In the genomic region with DNA sequence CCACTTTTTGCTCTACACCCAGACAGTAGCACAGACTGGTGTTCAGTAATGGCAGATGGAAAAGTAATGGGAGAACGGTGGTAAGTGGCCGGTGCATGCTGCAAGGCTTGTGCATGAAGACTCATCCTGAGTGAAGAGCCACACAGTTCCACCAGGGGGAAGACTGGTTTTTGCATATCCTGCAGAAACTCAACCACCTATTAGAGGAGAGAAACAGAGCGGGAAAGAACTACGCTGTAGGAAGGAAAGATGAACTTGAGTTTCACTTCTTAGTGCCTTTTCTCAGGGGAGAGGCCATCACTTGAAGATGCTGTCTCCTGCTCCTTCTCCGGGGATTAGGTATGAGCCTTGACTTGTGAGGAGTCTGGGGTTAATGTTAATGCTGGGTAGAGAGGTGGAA, we compare ENCODE assay signal across 11 cellular contexts. TPM values are rescaled to one million over a fixed set of nuclear protein-coding genes. Genes with fewer than 3 reads are reported as not detected.
A peak's percentile ranks its signal among the peaks of the same experiment; 100 is the strongest.
DNase-seq lines count a peak whose midpoint lies in the region; ATAC-seq and TF ChIP-seq lines count a peak whose summit lies in the region.
"Had no signal": no experiment of that assay in that cellular context is flagged by ENCODE, and none has a peak within 500 bp of the region (broad histone marks: within the 10 kb centered on the region; RNA-seq: fewer than 3 reads in every experiment).

No MANE protein-coding gene starts in this region.

- no peak overlapping the region for H3K4me3 ChIP-seq in WI38 (ENCODE audit: low read depth, low read length)
- no peak overlapping the region for H3K4me3 ChIP-seq in stomach

- no peak overlapping the region for H3K27ac Mint-ChIP-seq in activated T-helper 2 cell treated with anti-CD3 and anti-CD28 coated beads, Interferon-gamma antibody, Interleukin-2, Interleukin-4, amounts not matched to agents 10 μg/mL and 5 μg/mL and 100 μg/mL, durations not matched to agents 14 hours and 24 hours and 36 hours
- H3K27ac Mint-ChIP-seq: activated CD4-positive, alpha-beta memory T cell treated with anti-CD3 and anti-CD28 coated beads for 36 hours had no signal

- ATAC-seq in HG03354 (IDR thresholded peaks at IDR 0.05; ENCODE audit: poor library complexity, severe bottlenecking, unreplicated experiment) (peak; percentile 47), HG03432 (IDR thresholded peaks at IDR 0.05; ENCODE audit: unreplicated experiment) (no peak)

- TF ChIP-seq CTCF in WI38 (IDR thresholded peaks at IDR 0.05; ENCODE audit: low read depth, low read length) = peak; percentile 15; the same call in 1 of the 2 replicates
- no peak for TF ChIP-seq CTCF in stomach (IDR thresholded peaks at IDR 0.05)

- no peak overlapping the region for H3K4me3 Mint-ChIP-seq in activated T-helper 2 cell treated with anti-CD3 and anti-CD28 coated beads, Interferon-gamma antibody, Interleukin-2, Interleukin-4, amounts not matched to agents 10 μg/mL and 5 μg/mL and 100 μg/mL, durations not matched to agents 14 hours and 24 hours and 36 hours (ENCODE audit: low read depth)
- H3K4me3 Mint-ChIP-seq: activated CD4-positive, alpha-beta memory T cell treated with anti-CD3 and anti-CD28 coated beads for 36 hours had no signal

- 73 to 87% (median 77%) methylated on average over 5 of the region's 5 CpGs for WGBS in stomach, 5 donors

- peaks cover 1% of the 10 kb centered on the region for H3K4me1 Mint-ChIP-seq in activated T-helper 2 cell treated with anti-CD3 and anti-CD28 coated beads, Interferon-gamma antibody, Interleukin-2, Interleukin-4, amounts not matched to agents 10 μg/mL and 5 μg/mL and 100 μg/mL, durations not matched to agents 14 hours and 24 hours and 36 hours (ENCODE audit: low read depth)

- no peak overlapping the region for H3K27ac ChIP-seq in stomach

- H3K4me1 ChIP-seq in stomach = peaks cover 0 to 9% (median 2%) of the 10 kb centered on the region in 4 donors

- no peaks in the 10 kb centered on the region for H3K36me3 ChIP-seq in stomach

- DNase-seq in COLO668 (lab: John Stamatoyannopoulos, UW; ENCODE audit: unreplicated experiment) = peak; percentile 10
- peak; percentile 24 for DNase-seq in left kidney (ENCODE audit: low read depth, low spot score)
- DNase-seq in activated T-helper 2 cell treated with anti-CD3 and anti-CD28 coated beads, Interferon-gamma antibody, Interleukin-2, Interleukin-4, amounts not matched to agents 10 μg/mL and 5 μg/mL and 100 μg/mL, durations not matched to agents 14 hours and 24 hours and 36 hours (ENCODE audit: low spot score) = no peak
- DNase-seq in stomach = no peak
- no peak for DNase-seq in activated CD4-positive, alpha-beta T cell treated with anti-CD3 and anti-CD28 coated beads for 48 hours
- DNase-seq: activated CD4-positive, alpha-beta memory T cell treated with anti-CD3 and anti-CD28 coated beads for 36 hours; stimulated activated CD4-positive, alpha-beta T cell treated with anti-CD3 and anti-CD28 coated beads, Interleukin-1b, Interleukin-23, amount 100 ng/mL, for 48 hours had no signal

- H3K27me3 ChIP-seq in stomach = no peaks in the 10 kb centered on the region

- no peaks in the 10 kb centered on the region for H3K36me3 Mint-ChIP-seq in activated T-helper 2 cell treated with anti-CD3 and anti-CD28 coated beads, Interferon-gamma antibody, Interleukin-2, Interleukin-4, amounts not matched to agents 10 μg/mL and 5 μg/mL and 100 μg/mL, durations not matched to agents 14 hours and 24 hours and 36 hours (ENCODE audit: low read depth)
- H3K36me3 Mint-ChIP-seq: activated CD4-positive, alpha-beta memory T cell treated with anti-CD3 and anti-CD28 coated beads for 36 hours had no signal

- no peak for TF ChIP-seq POLR2A in stomach (IDR thresholded peaks at IDR 0.05)

- H3K9me3 ChIP-seq in stomach = no peaks in the 10 kb centered on the region

- peaks cover 31% of the 10 kb centered on the region for H3K27me3 Mint-ChIP-seq in activated T-helper 2 cell treated with anti-CD3 and anti-CD28 coated beads, Interferon-gamma antibody, Interleukin-2, Interleukin-4, amounts not matched to agents 10 μg/mL and 5 μg/mL and 100 μg/mL, durations not matched to agents 14 hours and 24 hours and 36 hours (ENCODE audit: low read depth)

- TF ChIP-seq EP300 in stomach (IDR thresholded peaks at IDR 0.05) = no peak

- H3K9me3 Mint-ChIP-seq in activated T-helper 2 cell treated with anti-CD3 and anti-CD28 coated beads, Interferon-gamma antibody, Interleukin-2, Interleukin-4, amounts not matched to agents 10 μg/mL and 5 μg/mL and 100 μg/mL, durations not matched to agents 14 hours and 24 hours and 36 hours = no peaks in the 10 kb centered on the region
- H3K9me3 Mint-ChIP-seq: activated CD4-positive, alpha-beta memory T cell treated with anti-CD3 and anti-CD28 coated beads for 36 hours had no signal

- intact Hi-C loops in activated T-helper 2 cell treated with anti-CD3 and anti-CD28 coated beads, Interferon-gamma antibody, Interleukin-2, Interleukin-4, amounts not matched to agents 10 μg/mL and 5 μg/mL and 100 μg/mL, durations not matched to agents 14 hours and 24 hours and 36 hours (cut with micrococcal nuclease) = loop anchor here (10.0 kb wide), 1 partner anchor 69 kb away; no protein-coding TSS in a partner anchor
- intact Hi-C loops in stomach (cut with DNase I; ENCODE audit: low total_unique reads) = no loop called here

RNA-seq across cellular contexts. Expression of a gene that starts 9.4 kb away (rescaled TPM):
- not detected in 2 replicates for total RNA-seq in activated T-helper 2 cell treated with anti-CD3 and anti-CD28 coated beads, Interferon-gamma antibody, Interleukin-2, Interleukin-4, amounts not matched to agents 10 μg/mL and 5 μg/mL and 100 μg/mL, durations not matched to agents 14 hours and 24 hours and 36 hours
- total RNA-seq in stomach = 10 to 100 TPM in 2 of 5 donors, 1 to 10 TPM in 2, not detected in 1; 1.8 to 91.2 (median 11.6) TPM
- 10 to 100 TPM; 10.7 to 68.1 (median 21.9) TPM for polyA plus RNA-seq in stomach
- total RNA-seq: activated CD4-positive, alpha-beta memory T cell treated with anti-CD3 and anti-CD28 coated beads for 36 hours; urinary bladder had no signal

RNA-seq across cellular contexts. Expression of a gene that starts 31.0 kb away (rescaled TPM):
- total RNA-seq in activated T-helper 2 cell treated with anti-CD3 and anti-CD28 coated beads, Interferon-gamma antibody, Interleukin-2, Interleukin-4, amounts not matched to agents 10 μg/mL and 5 μg/mL and 100 μg/mL, durations not matched to agents 14 hours and 24 hours and 36 hours = 43.1 and 44.1 TPM in 2 replicates
- 100 to 1,000 TPM in 1 of 5 donors, 10 to 100 TPM in 3, 1 to 10 TPM in 1; 6.4 to 117 (median 25.9) TPM for total RNA-seq in stomach
- polyA plus RNA-seq in stomach = 10 to 100 TPM; 14.1 to 28.6 (median 14.9) TPM

Comparison
In these comparisons a context has a peak if more than half of its experiments do, and no peak if none do; other contexts are left out.
1. DNase-seq: peak in COLO668 (single experiment) and left kidney (single experiment); none in activated T-helper 2 cell treated with anti-CD3 and anti-CD28 coated beads, Interferon-gamma antibody, Interleukin-2, Interleukin-4, amounts not matched to agents 10 μg/mL and 5 μg/mL and 100 μg/mL, durations not matched to agents 14 hours and 24 hours and 36 hours (single experiment), stomach (single experiment) and activated CD4-positive, alpha-beta T cell treated with anti-CD3 and anti-CD28 coated beads for 48 hours (single experiment).